1 cellular context compared by ENCODE assay signal in genomic region chr16:3413730-3414379, GRCh38.
TF ChIP-seq lines count a peak whose summit lies in the region.

No MANE protein-coding gene starts in this region.

TF ChIP-seq in GM12878, 131 proteins besides CTCF, POLR2A, EP300 and RAD21:
- TF ChIP-seq SMAD1 (IDR thresholded peaks at IDR 0.05; ENCODE audit: low read depth, partially characterized antibody) = no peak
- 0 out of 2 replicates have a peak, but pooled peaks have one; percentile 7 for TF ChIP-seq PKNOX1 (IDR thresholded peaks at IDR 0.05)
